In the genomic region with DNA sequence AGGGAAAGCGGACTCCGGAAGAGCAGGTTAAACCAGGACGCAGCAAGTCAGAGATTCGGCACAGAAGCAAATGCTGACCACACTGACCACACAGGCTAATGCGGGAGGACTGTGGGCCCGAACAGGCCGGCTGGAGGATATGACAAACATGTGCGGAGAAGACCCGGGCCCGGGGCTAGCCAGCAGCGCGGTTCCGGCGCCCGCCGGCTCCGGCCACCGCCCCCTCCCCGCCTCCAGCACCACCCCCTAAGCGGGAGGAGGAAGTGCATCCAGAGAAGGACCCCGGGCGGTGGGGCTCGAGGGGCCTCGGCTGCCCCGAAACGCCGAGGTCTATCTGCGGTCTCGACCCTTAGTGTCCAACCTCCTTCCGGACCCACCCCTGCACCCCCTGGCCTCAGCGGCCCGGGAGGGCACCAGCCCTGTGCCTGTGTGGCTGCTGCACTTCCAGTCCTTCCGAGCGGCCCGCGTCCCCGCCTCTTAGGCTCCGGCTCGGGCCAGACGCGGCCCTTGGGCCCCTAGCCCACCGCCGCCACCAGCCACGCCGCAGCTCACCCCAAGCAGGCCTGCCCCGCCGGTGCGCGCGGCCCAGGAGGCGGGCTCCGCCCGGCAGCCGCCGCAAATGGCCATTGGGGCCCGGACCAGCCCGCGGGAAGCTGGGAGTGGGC, we compare ENCODE assay signal across 8 cellular contexts. TPM values are rescaled to one million over a fixed set of nuclear protein-coding genes. Genes with fewer than 3 reads are reported as not detected.
DNase-seq lines count a peak whose midpoint lies in the region; ATAC-seq, FAIRE-seq and TF ChIP-seq lines count a peak whose summit lies in the region.

No MANE protein-coding gene starts in this region.

- peak; percentile 90 for DNase-seq in ELF-1 (ENCODE audit: low read depth, low spot score)
- DNase-seq in KBM-7: peak; percentile 71
- DNase-seq in UCSD-AML1 (lab: John Stamatoyannopoulos, UW; ENCODE audit: unreplicated experiment): peak; percentile 75
- no peak for DNase-seq in bronchial epithelial cell (ENCODE audit: low read depth)
- DNase-seq in inferior parietal cortex (ENCODE audit: extremely low spot score): peak; percentile 54
- peak; percentile 90 for DNase-seq in spleen
- DNase-seq in NCI-H128 (lab: John Stamatoyannopoulos, UW; ENCODE audit: unreplicated experiment): no peak

- WGBS in spleen, 5 donors: 0 to 1% (median 0%) methylated on average over 26 to 58 of the region's 58 CpGs

- H3K4me1 ChIP-seq in spleen: peaks cover 0 to 57% (median 33%) of the 10 kb centered on the region in 6 donors

- in situ Hi-C loops in KBM-7 (cut with MboI; ENCODE audit: low pct_unique_long_range_greater_than_20kb, low sequenced_read_pairs): no loop called here

- TF ChIP-seq CTCF in bronchial epithelial cell (IDR thresholded peaks at IDR 0.05; ENCODE audit: insufficient read depth, low read length, severe bottlenecking) (no peak), spleen (IDR thresholded peaks at IDR 0.05 in 8 of 11, conservative IDR thresholded peaks at IDR 0.05 in 3 of 11) (no peak)

- intact Hi-C loops in spleen (cut with DNase I; ENCODE audit: low total_unique reads): loop anchor here (5.0 kb wide), 1 partner anchor 144 kb away; no protein-coding TSS in a partner anchor

- FAIRE-seq in bronchial epithelial cell (lab: Jason Lieb, UNC): no peak

- TF ChIP-seq POLR2A in spleen (IDR thresholded peaks at IDR 0.05): no peak

- no peaks in the 10 kb centered on the region for H3K9me3 ChIP-seq in spleen

- H3K27ac ChIP-seq in spleen: peak overlapping the region; percentile 73 to 92 (median 91)

- no peaks in the 10 kb centered on the region for H3K36me3 ChIP-seq in bronchial epithelial cell (ENCODE audit: control insufficient read depth, insufficient read depth, low read length)
- no peaks in the 10 kb centered on the region for H3K36me3 ChIP-seq in spleen

- H3K4me3 ChIP-seq in bronchial epithelial cell (ENCODE audit: low read depth, low read length) (peak overlapping the region; percentile 80), spleen (peak overlapping the region; percentile 75 to 96 (median 89))

- H3K27me3 ChIP-seq in bronchial epithelial cell (ENCODE audit: control insufficient read depth, insufficient read depth, low read length) (no peaks in the 10 kb centered on the region), spleen (replicated peaks in 1 of 7) (peaks cover 0 to 9% (median 0%) of the 10 kb centered on the region in 7 donors)

- peak; percentile 22 for ATAC-seq in GM21576 (IDR thresholded peaks at IDR 0.05; ENCODE audit: unreplicated experiment)

RNA-seq across cellular contexts. Expression of gene ELOVL6, which starts 2.1 kb away (rescaled TPM):
- 6.8 and 9.2 TPM in 2 replicates for total RNA-seq in bronchial epithelial cell
- total RNA-seq in spleen: 1 to 10 TPM; 2.7 to 4.5 (median 3.8) TPM
- under 1 TPM; 0.58 to 0.76 (median 0.72) TPM for polyA plus RNA-seq in spleen

Comparison
In these comparisons a context has a peak if more than half of its experiments do, and no peak if none do; other contexts are left out.
1. DNase-seq: peak in ELF-1 (single experiment), KBM-7 (single experiment), UCSD-AML1 (single experiment), inferior parietal cortex (single experiment) and spleen (single experiment); none in bronchial epithelial cell (single experiment) and NCI-H128 (single experiment).